ENCODE assay signal across 20 cellular contexts in the genomic region with DNA sequence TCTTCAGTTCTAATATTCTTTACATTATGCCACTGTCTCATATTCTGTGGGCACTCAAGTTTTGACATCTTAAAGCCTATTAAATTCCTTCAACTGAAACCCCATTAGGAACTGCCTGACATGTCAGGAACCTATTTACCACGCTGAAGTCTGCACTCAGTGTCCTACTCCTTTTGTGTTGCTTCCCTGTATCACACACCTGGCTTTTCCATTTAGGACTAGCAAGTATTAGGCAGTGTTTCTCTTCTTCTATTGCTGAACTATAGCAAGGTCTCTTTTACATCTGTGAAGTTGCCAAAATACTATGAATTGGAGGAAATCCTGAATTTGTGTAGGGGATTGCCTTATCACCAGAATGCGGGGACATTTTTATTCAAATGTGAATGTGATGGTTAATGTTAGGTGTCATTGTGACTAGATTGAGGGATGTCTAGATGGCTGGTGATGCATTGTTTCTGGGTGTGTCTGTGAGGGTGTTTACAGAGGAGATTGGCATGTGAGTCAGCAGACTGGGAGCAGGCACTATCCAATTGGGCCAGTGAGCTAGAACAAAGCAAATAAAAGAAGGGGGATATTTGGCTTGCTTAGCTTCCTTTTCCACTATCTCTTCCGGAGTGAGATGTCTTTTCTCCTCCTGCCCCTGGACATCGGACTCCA. TPM values are rescaled to one million over a fixed set of nuclear protein-coding genes. Genes with fewer than 3 reads are reported as not detected.
DNase-seq lines count a peak whose midpoint lies in the region; ATAC-seq, FAIRE-seq and TF ChIP-seq lines count a peak whose summit lies in the region.
"Had no signal": no experiment of that assay in that cellular context is flagged by ENCODE, and none has a peak within 500 bp of the region (broad histone marks: within the 10 kb centered on the region; RNA-seq: fewer than 3 reads in every experiment).

No MANE protein-coding gene starts in this region.

- no peak overlapping the region for H3K4me2 ChIP-seq in mesenchymal stem cell (ENCODE audit: low read length, poor library complexity, severe bottlenecking)

- H3K27ac ChIP-seq in right lobe of liver (no peak overlapping the region), mesenchymal stem cell (ENCODE audit: low read length, poor library complexity, severe bottlenecking) (no peak overlapping the region)
- H3K27ac ChIP-seq: SK-N-MC had no signal

- H2BK12ac ChIP-seq in mesenchymal stem cell (ENCODE audit: low read length in 2 of 2) = no peak overlapping the region

- no peak overlapping the region for H3K23ac ChIP-seq in mesenchymal stem cell (ENCODE audit: low read length in 2 of 2)

- no peak overlapping the region for H3K9ac ChIP-seq in mesenchymal stem cell (ENCODE audit: low read length)

- no peak overlapping the region for H4K91ac ChIP-seq in mesenchymal stem cell (ENCODE audit: low read length)

- H2BK5ac ChIP-seq in mesenchymal stem cell (ENCODE audit: low read depth, low read length, poor library complexity, severe bottlenecking) = no peak overlapping the region

- no peaks in the 10 kb centered on the region for H3K27me3 ChIP-seq in right lobe of liver
- no peaks in the 10 kb centered on the region for H3K27me3 ChIP-seq in mesenchymal stem cell (ENCODE audit: control insufficient read depth in 1 of 2, insufficient read depth in 1 of 2, low read length in 2 of 2)

- no peak overlapping the region for H4K8ac ChIP-seq in mesenchymal stem cell (ENCODE audit: low read length)

- TF ChIP-seq POLR2A in right lobe of liver (IDR thresholded peaks at IDR 0.05) = no peak

- WGBS in right lobe of liver (ENCODE audit: insufficient coverage, low coverage, low lambda C conversion rate, missing lambda C conversion rate) = 34% methylated on average over 3 of the region's 4 CpGs
- WGBS in mesenchymal stem cell = 95% methylated on average over 4 of the region's 4 CpGs

- H2AK5ac ChIP-seq in mesenchymal stem cell (ENCODE audit: low read length, severe bottlenecking) = no peak overlapping the region

- no peak overlapping the region for H3K4ac ChIP-seq in mesenchymal stem cell (ENCODE audit: low read depth in 1 of 2, low read length in 2 of 2)

- no peak for FAIRE-seq in D721Med (lab: Jason Lieb, UNC)
- FAIRE-seq: GM18507 had no signal

- no peak overlapping the region for H2BK120ac ChIP-seq in mesenchymal stem cell (ENCODE audit: low read depth, low read length)

- H3K9me3 ChIP-seq in right lobe of liver (no peaks in the 10 kb centered on the region), mesenchymal stem cell (ENCODE audit: control insufficient read depth, low read length) (peaks cover 15% of the 10 kb centered on the region)
- H3K9me3 ChIP-seq: HAP-1 had no signal

- H3K4me3 ChIP-seq in cardiac fibroblast (replicated peaks in 1 of 2; ENCODE audit: low read depth in 2 of 2, low read length in 2 of 2) (no peak overlapping the region), right lobe of liver (no peak overlapping the region), mesenchymal stem cell (ENCODE audit: insufficient read depth in 1 of 2, low read depth in 1 of 2, low read length in 2 of 2) (no peak overlapping the region)
- H3K4me3 ChIP-seq: HAP-1, SK-N-MC had no signal

- H2AFZ ChIP-seq in mesenchymal stem cell (ENCODE audit: low read depth, low read length) = no peak overlapping the region

- no peak overlapping the region for H2BK15ac ChIP-seq in mesenchymal stem cell (ENCODE audit: low read depth, poor library complexity, severe bottlenecking)

- DNase-seq in DMS53 (lab: John Stamatoyannopoulos, UW) (peak; percentile 83), LoVo (ENCODE audit: low spot score) (peak; percentile 17), cardiac fibroblast (ENCODE audit: low read depth in 2 of 2) (peak; percentile 32 to 41), right lobe of liver (no peak), D721Med (ENCODE audit: insufficient read length, low spot score) (no peak), mesenchymal stem cell (no peak), GF-D8 (lab: John Stamatoyannopoulos, UW) (no peak)
- DNase-seq: activated CD4-positive, alpha-beta T cell treated with anti-CD3 and anti-CD28 coated beads, Interleukin-2, amount 50 U/mL, for 4 hours; activated T-cell treated with anti-CD3 and anti-CD28 coated beads, Interleukin-2, amount 50 U/mL, for 1 hour; caudate nucleus; effector memory CD4-positive, alpha-beta T cell; NCI-H187; NCI-H510A treated with DMSO at 0.1 percent for 48 hours; stimulated activated CD4-positive, alpha-beta T cell treated with anti-CD3 and anti-CD28 coated beads, Interleukin-2, amount 100 ng/mL, for 24 hours had no signal

- intact Hi-C loops in right lobe of liver (cut with DNase I) = no loop called here

- H3K4me1 ChIP-seq in right lobe of liver = no peaks in the 10 kb centered on the region
- no peaks in the 10 kb centered on the region for H3K4me1 ChIP-seq in mesenchymal stem cell (ENCODE audit: control insufficient read depth, insufficient read depth, low read depth, low read length)
- H3K4me1 ChIP-seq: HAP-1 had no signal

- no peaks in the 10 kb centered on the region for H3K79me1 ChIP-seq in mesenchymal stem cell (replicated peaks; ENCODE audit: low read length, poor library complexity, severe bottlenecking)

- no peak overlapping the region for H3K14ac ChIP-seq in mesenchymal stem cell (ENCODE audit: low read length in 2 of 2)

- H3K18ac ChIP-seq in mesenchymal stem cell (ENCODE audit: low read depth in 1 of 2, low read length in 2 of 2) = no peak overlapping the region

- peak in 3 of 4 donors; percentile 21 to 38 (median 32) for ATAC-seq in right lobe of liver
- ATAC-seq in GM18870 (IDR thresholded peaks at IDR 0.05; ENCODE audit: unreplicated experiment) = no peak
- ATAC-seq: natural killer cell treated with Interleukin-12 subunit alpha and Interleukin-12 subunit beta and Interleukin-15 and Interleukin-18, amount 100 ng/mL, for 72 hours; sciatic nerve had no signal

- H3K36me3 ChIP-seq in right lobe of liver (no peaks in the 10 kb centered on the region), mesenchymal stem cell (ENCODE audit: control insufficient read depth in 1 of 2, insufficient read depth in 2 of 2, low read depth in 1 of 2, low read length in 2 of 2) (no peaks in the 10 kb centered on the region)
- H3K36me3 ChIP-seq: HAP-1 had no signal

- TF ChIP-seq CTCF in cardiac fibroblast (IDR thresholded peaks at IDR 0.05; ENCODE audit: low read depth, low read length) (no peak), right lobe of liver (IDR thresholded peaks at IDR 0.05) (no peak), D721Med (IDR thresholded peaks at IDR 0.05; ENCODE audit: insufficient read depth, missing control alignments) (no peak)

RNA-seq across cellular contexts. Expression of a gene that starts 21.2 kb away (rescaled TPM):
- total RNA-seq in right lobe of liver = 10 to 100 TPM in 2 of 6 experiments, 1 to 10 TPM in 4; 3.8 to 13.8 (median 6.0) TPM
- polyA plus RNA-seq in mesenchymal stem cell (2013, experiment 1 of 2) = 102 TPM
- 96.6 TPM for polyA plus RNA-seq in mesenchymal stem cell (2013, experiment 2 of 2)

Comparison
In these comparisons a context has a peak if more than half of its experiments do, and no peak if none do; other contexts are left out.
1. DNase-seq: peak in DMS53 (single experiment), LoVo (single experiment) and cardiac fibroblast (2 of 2); none in right lobe of liver (0 of 3), D721Med (single experiment), mesenchymal stem cell (single experiment) and GF-D8 (single experiment).